ENCODE assay signal across 8 cellular contexts in genomic region chr10:52314007-52314821, GRCh38. TPM values are rescaled to one million over a fixed set of nuclear protein-coding genes. Genes with fewer than 3 reads are reported as not detected.
A peak's percentile ranks its signal among the peaks of the same experiment; 100 is the strongest.
DNase-seq lines count a peak whose midpoint lies in the region; ATAC-seq, FAIRE-seq and TF ChIP-seq lines count a peak whose summit lies in the region.

Gene DKK1 (plus strand): TSS chr10:52314281. CDS start chr10:52314435, 154 bp downstream.

- H3K4me3 ChIP-seq in A549: peak within 1 kb of the TSS; percentile 83

- CTCF ChIA-PET in A549 (lab: Yijun Ruan, JAX): interaction anchor here (0.6 to 12.2 kb wide), 30 partner anchors 9 to 415 kb away, joined by 3 to 385 read pairs (median 5); no protein-coding TSS in a partner anchor

- H3K27me3 Mint-ChIP-seq in activated naive CD4-positive, alpha-beta T cell treated with anti-CD3 and anti-CD28 coated beads, Interleukin-2, amount 50 U/mL, for 24 hours: peaks cover 54% of the 10 kb centered on the region

- peak; percentile 100 for TF ChIP-seq POLR2A in A549 (IDR thresholded peaks at IDR 0.05; ENCODE audit: low read length)

- intact Hi-C loops in head of caudate nucleus (cut with DNase I): no loop called here

- no peak for FAIRE-seq in A549 (lab: Jason Lieb, UNC)

- ATAC-seq in A549 (peak; percentile 79 to 84), GM18502 (IDR thresholded peaks at IDR 0.05; ENCODE audit: poor library complexity, unreplicated experiment) (peak; percentile 72)

- H3K36me3 Mint-ChIP-seq in activated naive CD4-positive, alpha-beta T cell treated with anti-CD3 and anti-CD28 coated beads, Interleukin-2, amount 50 U/mL, for 24 hours: no peaks in the 10 kb centered on the region

- H3K4me2 ChIP-seq in A549: peak within 1 kb of the TSS; percentile 72

- under 1% methylated on average over 51 of the region's 53 CpGs for WGBS in A549 (ENCODE audit: missing lambda C conversion rate)

- peaks cover 36% of the 10 kb centered on the region for H3K4me1 ChIP-seq in A549

- H3K4me1 Mint-ChIP-seq in activated naive CD4-positive, alpha-beta T cell treated with anti-CD3 and anti-CD28 coated beads, Interleukin-2, amount 50 U/mL, for 24 hours: peaks cover 10% of the 10 kb centered on the region

- TF ChIP-seq RAD21 in A549 (conservative IDR thresholded peaks at IDR 0.05 in 1 of 2, IDR thresholded peaks at IDR 0.05 in 1 of 2): peak; percentile 69 to 85

- POLR2A ChIA-PET in A549 (lab: Yijun Ruan, JAX): interaction anchor here (0.6 to 3.6 kb wide), 9 partner anchors 129 to 253 kb away, joined by 3 to 44 read pairs (median 4); no protein-coding TSS in a partner anchor

- H3K4me3 Mint-ChIP-seq in activated naive CD4-positive, alpha-beta T cell treated with anti-CD3 and anti-CD28 coated beads, Interleukin-2, amount 50 U/mL, for 24 hours: peak within 1 kb of the TSS; percentile 41

- no peaks in the 10 kb centered on the region for H3K9me3 Mint-ChIP-seq in activated naive CD4-positive, alpha-beta T cell treated with anti-CD3 and anti-CD28 coated beads, Interleukin-2, amount 50 U/mL, for 24 hours

- DNase-seq in A549 (ENCODE audit: low read depth in 1 of 2, low spot score in 1 of 2): peak; percentile 93 to 95
- peak; percentile 82 for DNase-seq in LHCN-M2 (ENCODE audit: low read depth)
- DNase-seq in head of caudate nucleus: peak; percentile 26 to 81 (median 63)
- DNase-seq in nucleus accumbens (lab: John Stamatoyannopoulos, UW): peak in 39 of 56 donors; percentile 3 to 74 (median 29)
- no peak for DNase-seq in NAMALWA (ENCODE audit: low spot score)
- no peak for DNase-seq in NCI-H187 (lab: John Stamatoyannopoulos, UW)

- H3K9me3 ChIP-seq in A549: no peaks in the 10 kb centered on the region

- TF ChIP-seq CTCF in A549 (IDR thresholded peaks at IDR 0.05): peak; percentile 95

- H3K27ac Mint-ChIP-seq in activated naive CD4-positive, alpha-beta T cell treated with anti-CD3 and anti-CD28 coated beads, Interleukin-2, amount 50 U/mL, for 24 hours: peak within 1 kb of the TSS; percentile 44

- peak in 1 of 2 experiments; percentile 53; a peak in 2 of 5 replicates for TF ChIP-seq EP300 in A549 (IDR thresholded peaks at IDR 0.05)

- peak within 1 kb of the TSS; percentile 89 to 94 for H3K27ac ChIP-seq in A549

TF ChIP-seq in A549, 52 proteins besides CTCF, POLR2A, EP300 and RAD21 (continues in another document):
- TF ChIP-seq GATA3 (IDR thresholded peaks at IDR 0.05; ENCODE audit: borderline replicate concordance) (peak; percentile 32; the same call in 1 of the 2 replicates), HOXB13 (CRISPR knock-in tag; IDR thresholded peaks at IDR 0.05; ENCODE audit: low read depth) (no peak), USF2 (IDR thresholded peaks at IDR 0.05) (no peak), POLR2AphosphoS2 (conservative IDR thresholded peaks at IDR 0.05; ENCODE audit: low read length) (no peak), JUNB (IDR thresholded peaks at IDR 0.05) (peak; percentile 33), RNF2 (IDR thresholded peaks at IDR 0.05; ENCODE audit: borderline replicate concordance, low read depth) (no peak), RCOR1 (IDR thresholded peaks at IDR 0.05; ENCODE audit: low read depth, low read length) (no peak), CHD2 (IDR thresholded peaks at IDR 0.05; ENCODE audit: low read length, partially characterized antibody) (peak; percentile 61), MAX (IDR thresholded peaks at IDR 0.05) (peak; percentile 30; the same call in 1 of the 2 replicates), HES2 (IDR thresholded peaks at IDR 0.05) (no peak), PBX3 (IDR thresholded peaks at IDR 0.05) (peak; percentile 35), RARB (CRISPR knock-in tag; IDR thresholded peaks at IDR 0.05) (0 out of 2 replicates have a peak, but pooled peaks have one; percentile 45), HDAC2 (IDR thresholded peaks at IDR 0.05) (peak; percentile 45; the same call in 1 of the 2 replicates), JUN (IDR thresholded peaks at IDR 0.05) (peak; percentile 86 to 94), REST (IDR thresholded peaks at IDR 0.05) (peak; percentile 52), PHF8 (IDR thresholded peaks at IDR 0.05; ENCODE audit: borderline replicate concordance, low read depth) (peak; percentile 76; the same call in 1 of the 2 replicates), HMGXB4 (CRISPR knock-in tag; IDR thresholded peaks at IDR 0.05; ENCODE audit: borderline replicate concordance) (no peak), TFCP2L1 (CRISPR knock-in tag; IDR thresholded peaks at IDR 0.05) (peak; percentile 74; the same call in 1 of the 2 replicates), SMC3 (IDR thresholded peaks at IDR 0.05) (peak; percentile 90), MAZ (IDR thresholded peaks at IDR 0.05; ENCODE audit: borderline replicate concordance, low read depth, low read length) (peak; percentile 50; the same call in 1 of the 2 replicates)

RNA-seq across cellular contexts. Expression of gene DKK1, which starts in this region (rescaled TPM):
- polyA plus RNA-seq in A549 (2011; rRNA removed) (375 and 538 TPM in 2 replicates), A549 (2017; fragmentation: RNase III; extraction: RNeasy Plus Mini Kit Qiagen cat#74134 plus additional on column Dnase treatment) (109 to 122 TPM (median 117 TPM) in 3 replicates)
- 180 and 210 TPM in 2 replicates for polyA plus RNA-seq in A549 (2012; cell fraction: cytosol; rRNA removed)
- 248 and 254 TPM in 2 replicates for polyA plus RNA-seq in A549 (2012; cell fraction: nucleus; rRNA removed)
- 114 and 171 TPM in 2 replicates for polyA minus RNA-seq in A549 (2011; rRNA and poly(A)+ RNA removed)
- total RNA-seq in LHCN-M2 (2014; rRNA removed): 80.0 and 108 TPM in 2 replicates
- polyA plus RNA-seq in LHCN-M2 (2012): 122 TPM

Comparison
In these comparisons a context has a peak if more than half of its experiments do, and no peak if none do; other contexts are left out.
1. DNase-seq: peak in A549 (2 of 2), LHCN-M2 (single experiment), head of caudate nucleus (42 of 42) and nucleus accumbens (39 of 56); none in NAMALWA (single experiment) and NCI-H187 (0 of 2).